In the genomic region with DNA sequence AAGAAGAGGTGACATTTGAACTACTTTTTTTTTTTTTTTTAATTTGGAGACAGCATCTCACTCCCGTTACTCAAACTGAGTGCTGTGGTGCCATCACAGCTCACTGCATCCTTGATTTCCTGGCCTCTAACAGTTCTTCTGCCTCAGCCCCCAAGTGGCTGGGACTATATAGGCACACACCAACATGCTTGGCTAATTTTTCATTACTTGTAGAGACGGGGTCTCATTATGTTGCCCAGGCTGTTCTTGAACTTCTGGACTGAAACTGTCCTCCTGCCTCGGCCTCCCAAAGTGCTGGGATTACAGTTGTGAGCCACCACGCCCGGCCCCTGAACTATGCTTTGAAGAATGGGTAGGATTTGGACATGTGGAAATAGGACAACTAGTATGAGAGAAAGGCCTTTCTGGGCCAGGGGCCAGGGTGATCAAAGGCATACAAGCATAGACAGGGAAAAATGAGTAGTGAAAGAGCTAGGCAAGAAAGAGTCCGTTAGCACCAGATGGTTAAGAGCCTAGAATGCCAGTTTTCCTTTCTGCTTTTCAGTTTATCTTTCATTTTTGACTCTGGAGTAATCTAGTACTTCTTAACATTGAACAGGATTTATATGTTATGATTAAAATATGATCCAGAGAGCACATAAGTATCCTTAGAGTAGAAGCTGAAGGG, we compare ENCODE assay signal across 12 cellular contexts. TPM values are rescaled to one million over a fixed set of nuclear protein-coding genes. Genes with fewer than 3 reads are reported as not detected.
A peak's percentile ranks its signal among the peaks of the same experiment; 100 is the strongest.
DNase-seq lines count a peak whose midpoint lies in the region; ATAC-seq and TF ChIP-seq lines count a peak whose summit lies in the region.
"Had no signal": no experiment of that assay in that cellular context is flagged by ENCODE, and none has a peak within 500 bp of the region (broad histone marks: within the 10 kb centered on the region; RNA-seq: fewer than 3 reads in every experiment).

No MANE protein-coding gene starts in this region.

- H3K36me3 ChIP-seq in psoas muscle (ENCODE audit: insufficient read depth in 1 of 2, low read depth in 1 of 2), result no peaks in the 10 kb centered on the region

- ATAC-seq in psoas muscle (peak in 1 of 4 donors; percentile 47), GM19395 (IDR thresholded peaks at IDR 0.05; ENCODE audit: unreplicated experiment) (no peak), GM21447 (IDR thresholded peaks at IDR 0.05; ENCODE audit: unreplicated experiment) (no peak)
- ATAC-seq: activated T-cell treated with anti-CD3 and anti-CD28 coated beads, Interleukin-2, amount 50 U/mL, for 4 hours; mucosa of descending colon had no signal

- peak; percentile 71 for DNase-seq in GM12865 (ENCODE audit: low read depth)
- DNase-seq in NAMALWA (ENCODE audit: low spot score), result peak; percentile 82
- DNase-seq in fibroblast of mammary gland (ENCODE audit: low read depth), result peak; percentile 44
- DNase-seq in psoas muscle, result peak; percentile 43 to 69
- DNase-seq in NCI-H524 treated with DMSO at 0.1 percent for 48 hours (lab: John Stamatoyannopoulos, UW), result no peak
- DNase-seq: activated T-cell treated with anti-CD3 and anti-CD28 coated beads, Interleukin-2, amount 50 U/mL, for 4 hours; KBM-7; SHP77; stimulated activated CD4-positive, alpha-beta T cell treated with anti-CD3 and anti-CD28 coated beads, Interleukin-2, amount 100 ng/mL, for 24 hours had no signal

- intact Hi-C loops in psoas muscle (cut with DNase I), result no loop called here

- 80 to 85% (median 84%) methylated on average over 6 of the region's 6 CpGs for WGBS in psoas muscle, 3 donors

- H3K9me3 ChIP-seq in psoas muscle, result no peaks in the 10 kb centered on the region
- H3K9me3 ChIP-seq: mucosa of descending colon had no signal

- H3K4me1 ChIP-seq in psoas muscle, result peaks cover 4% of the 10 kb centered on the region

- H3K27me3 ChIP-seq in psoas muscle (ENCODE audit: insufficient read depth in 3 of 3, low read length in 2 of 3), result no peaks in the 10 kb centered on the region

- H3K4me3 ChIP-seq in GM12865 (ENCODE audit: low read depth, low read length) (peak overlapping the region; percentile 51), fibroblast of mammary gland (ENCODE audit: control insufficient read depth, low read depth, low read length) (no peak overlapping the region), psoas muscle (no peak overlapping the region)
- H3K4me3 ChIP-seq: mucosa of descending colon had no signal

- no peak overlapping the region for H3K27ac ChIP-seq in psoas muscle

- TF ChIP-seq CTCF in GM12865 (IDR thresholded peaks at IDR 0.05; ENCODE audit: insufficient read depth, low read depth, low read length, missing control alignments), result peak; percentile 26
- TF ChIP-seq CTCF in fibroblast of mammary gland (conservative IDR thresholded peaks at IDR 0.05; ENCODE audit: control insufficient read depth, insufficient read depth, low read depth, low read length), result no peak
- TF ChIP-seq CTCF in psoas muscle (IDR thresholded peaks at IDR 0.05), result no peak

RNA-seq across cellular contexts. Expression of a gene that starts 6.3 kb away (rescaled TPM):
- total RNA-seq in psoas muscle, result 10 to 100 TPM in 2 of 4 donors, 1 to 10 TPM in 2; 8.7 to 14.4 (median 11.7) TPM
- polyA plus RNA-seq in psoas muscle, result 1 to 10 TPM; 2.9 to 5.5 (median 5.0) TPM
